In genomic region chr20:52974155-52974554, GRCh38 we compare ENCODE assay signal across 11 cellular contexts. TPM values are rescaled to one million over a fixed set of nuclear protein-coding genes. Genes with fewer than 3 reads are reported as not detected.
DNase-seq lines count a peak whose midpoint lies in the region; ATAC-seq, FAIRE-seq and TF ChIP-seq lines count a peak whose summit lies in the region.
"Had no signal": no experiment of that assay in that cellular context is flagged by ENCODE, and none has a peak within 500 bp of the region (broad histone marks: within the 10 kb centered on the region; RNA-seq: fewer than 3 reads in every experiment).

No MANE protein-coding gene starts in this region.

- peaks cover 46% of the 10 kb centered on the region for H3K4me1 Mint-ChIP-seq in activated naive CD8-positive, alpha-beta T cell treated with anti-CD3 and anti-CD28 coated beads, Interleukin-2, amount 50 U/mL, for 24 hours
- peaks cover 12 to 20% (median 17%) of the 10 kb centered on the region in 3 donors for H3K4me1 Mint-ChIP-seq in naive B cell
- H3K4me1 Mint-ChIP-seq: CD14-positive monocyte had no signal

- H3K27me3 Mint-ChIP-seq in activated naive CD8-positive, alpha-beta T cell treated with anti-CD3 and anti-CD28 coated beads, Interleukin-2, amount 50 U/mL, for 24 hours = peaks cover 40% of the 10 kb centered on the region
- H3K27me3 Mint-ChIP-seq in naive B cell = peaks cover 52 to 87% (median 78%) of the 10 kb centered on the region in 3 donors

- no peak for FAIRE-seq in GM12891 (lab: Jason Lieb, UNC)

- peaks cover 1% of the 10 kb centered on the region for H3K36me3 Mint-ChIP-seq in activated naive CD8-positive, alpha-beta T cell treated with anti-CD3 and anti-CD28 coated beads, Interleukin-2, amount 50 U/mL, for 24 hours (ENCODE audit: low read depth)
- H3K36me3 Mint-ChIP-seq in naive B cell = peaks cover 0 to 19% of the 10 kb centered on the region in 2 donors
- H3K36me3 Mint-ChIP-seq: CD14-positive monocyte had no signal

- peak overlapping the region; percentile 81 for H3K27ac Mint-ChIP-seq in activated naive CD8-positive, alpha-beta T cell treated with anti-CD3 and anti-CD28 coated beads, Interleukin-2, amount 50 U/mL, for 24 hours
- H3K27ac Mint-ChIP-seq in naive B cell = no peak overlapping the region
- H3K27ac Mint-ChIP-seq: CD14-positive monocyte had no signal

- peak overlapping the region; percentile 93 for H3K4me3 ChIP-seq in cardiac muscle cell
- peak overlapping the region; percentile 16 to 49 for H3K4me3 ChIP-seq in tibial artery
- H3K4me3 ChIP-seq: lung had no signal

- H3K4me1 ChIP-seq in cardiac muscle cell (ENCODE audit: low read depth) (peaks cover 31% of the 10 kb centered on the region), tibial artery (peaks cover 0 to 8% (median 4%) of the 10 kb centered on the region in 4 donors)

- no peaks in the 10 kb centered on the region for H3K9me3 Mint-ChIP-seq in activated naive CD8-positive, alpha-beta T cell treated with anti-CD3 and anti-CD28 coated beads, Interleukin-2, amount 50 U/mL, for 24 hours
- H3K9me3 Mint-ChIP-seq in naive B cell = peaks cover 0 to 5% (median 2%) of the 10 kb centered on the region in 7 donors

- DNase-seq in cardiac muscle cell (ENCODE audit: low read depth in 1 of 2, low spot score in 1 of 2) = peak in 1 of 2 donors; percentile 13
- DNase-seq in Right ventricle myocardium superior = no peak
- DNase-seq in activated naive CD8-positive, alpha-beta T cell treated with anti-CD3 and anti-CD28 coated beads, Interleukin-2, amount 50 U/mL, for 24 hours = peak; percentile 10
- DNase-seq in naive B cell = no peak
- no peak for DNase-seq in tibial artery
- no peak for DNase-seq in NCI-H1048 (lab: John Stamatoyannopoulos, UW)
- no peak for DNase-seq in GM12891 (ENCODE audit: insufficient read length, low spot score)

- H3K4me3 Mint-ChIP-seq in activated naive CD8-positive, alpha-beta T cell treated with anti-CD3 and anti-CD28 coated beads, Interleukin-2, amount 50 U/mL, for 24 hours = peak overlapping the region; percentile 91
- H3K4me3 Mint-ChIP-seq in naive B cell = peak overlapping the region in 5 of 8 donors; percentile 4 to 94 (median 79)

- TF ChIP-seq CTCF in cardiac muscle cell (IDR thresholded peaks at IDR 0.05; ENCODE audit: low read depth, low read length) = no peak
- TF ChIP-seq CTCF in tibial artery (IDR thresholded peaks at IDR 0.05) = no peak

- no peak for TF ChIP-seq POLR2A in GM12891 (IDR thresholded peaks at IDR 0.05; ENCODE audit: low read depth, low read length)

- H3K27me3 ChIP-seq in cardiac muscle cell = no peaks in the 10 kb centered on the region
- peaks cover 0 to 14% of the 10 kb centered on the region in 2 donors for H3K27me3 ChIP-seq in tibial artery
- H3K27me3 ChIP-seq: body of pancreas had no signal

- H3K9me3 ChIP-seq in cardiac muscle cell (ENCODE audit: low read depth) (no peaks in the 10 kb centered on the region), tibial artery (no peaks in the 10 kb centered on the region)
- H3K9me3 ChIP-seq: body of pancreas had no signal

- H3K27ac ChIP-seq in cardiac muscle cell = no peak overlapping the region
- H3K27ac ChIP-seq in tibial artery = no peak overlapping the region

- intact Hi-C loops in Right ventricle myocardium superior (cut with DNase I) (no loop called here), tibial artery (cut with DNase I; ENCODE audit: low total_unique reads) (no loop called here)

- ATAC-seq in Right ventricle myocardium superior (ENCODE audit: poor library complexity) = no peak
- ATAC-seq in activated naive CD8-positive, alpha-beta T cell treated with anti-CD3 and anti-CD28 coated beads, Interleukin-2, amount 50 U/mL, for 24 hours = peak; percentile 53
- ATAC-seq in naive B cell (ENCODE audit: low read depth in 2 of 2) = no peak
- ATAC-seq in GM21723 (IDR thresholded peaks at IDR 0.05; ENCODE audit: unreplicated experiment) = no peak
- ATAC-seq: body of pancreas had no signal

- H3K36me3 ChIP-seq in cardiac muscle cell = no peaks in the 10 kb centered on the region
- H3K36me3 ChIP-seq in tibial artery = no peaks in the 10 kb centered on the region

TF ChIP-seq in GM12891, 5 proteins besides CTCF, POLR2A, EP300 and RAD21:
- no peak for TF ChIP-seq POU2F2 (IDR thresholded peaks at IDR 0.05; ENCODE audit: low read depth, low read length)
- no peak for TF ChIP-seq POLR2AphosphoS5 (IDR thresholded peaks at IDR 0.05; ENCODE audit: low read depth, low read length)
- no peak for TF ChIP-seq SPI1 (IDR thresholded peaks at IDR 0.05; ENCODE audit: low read depth, low read length)
- TF ChIP-seq PAX5 (IDR thresholded peaks at IDR 0.05; ENCODE audit: insufficient read depth, low read length, severe bottlenecking) = no peak
- TF ChIP-seq TAF1 (IDR thresholded peaks at IDR 0.05; ENCODE audit: low read depth, low read length) = no peak

RNA-seq across cellular contexts. Expression of gene TSHZ2, which starts 2.0 kb away (rescaled TPM):
- total RNA-seq in cardiac muscle cell (17.3 and 32.0 TPM in 2 replicates), Right ventricle myocardium superior (4.9 TPM)
- polyA plus RNA-seq in cardiac muscle cell (10.4 and 16.5 TPM in 2 replicates), naive B cell (ENCODE audit: low read depth in 6 of 6) (under 1 TPM in 4 of 6 donors, not detected in 2; 0.04 to 0.32 (median 0.13) TPM)
- polyA plus RNA-seq in GM12891 (2012; ENCODE audit: low read depth, missing spikeins) = not detected
- polyA plus RNA-seq: CD14-positive monocyte had no signal
